ENCODE assay signal across 10 cellular contexts in genomic region chr4:139808381-139809206, GRCh38.
DNase-seq lines count a peak whose midpoint lies in the region; ATAC-seq, FAIRE-seq and TF ChIP-seq lines count a peak whose summit lies in the region.
"Had no signal": no experiment of that assay in that cellular context is flagged by ENCODE, and none has a peak within 500 bp of the region (broad histone marks: within the 10 kb centered on the region; RNA-seq: fewer than 3 reads in every experiment).

No MANE protein-coding gene starts in this region.

- POLR2A ChIA-PET in naive thymus-derived CD4-positive, alpha-beta T cell (lab: Charles Lee) = no interaction called here

- FAIRE-seq in D721Med (lab: Jason Lieb, UNC) = peak; percentile 29

- H3K4me1 ChIP-seq in ectodermal cell (ENCODE audit: control insufficient read depth, insufficient read depth, low read length) = peaks cover 32% of the 10 kb centered on the region
- H3K4me1 ChIP-seq in naive thymus-derived CD4-positive, alpha-beta T cell (ENCODE audit: control insufficient read depth in 2 of 2, insufficient read depth in 2 of 2, low read length in 2 of 2) = no peaks in the 10 kb centered on the region
- H3K4me1 ChIP-seq in suprapubic skin = peaks cover 4% of the 10 kb centered on the region

- no peak for TF ChIP-seq POLR2A in suprapubic skin (IDR thresholded peaks at IDR 0.05)

- peak; percentile 32 for ATAC-seq in naive thymus-derived CD4-positive, alpha-beta T cell
- no peak for ATAC-seq in HG02884 (IDR thresholded peaks at IDR 0.05; ENCODE audit: unreplicated experiment)

- H3K9me3 ChIP-seq in ectodermal cell (ENCODE audit: control insufficient read depth, low read length) (peaks cover 5% of the 10 kb centered on the region), suprapubic skin (no peaks in the 10 kb centered on the region)
- H3K9me3 ChIP-seq in naive thymus-derived CD4-positive, alpha-beta T cell (ENCODE audit: control insufficient read depth in 2 of 3, low read length in 3 of 3) = no peaks in the 10 kb centered on the region

- no peaks in the 10 kb centered on the region for H3K27me3 ChIP-seq in ectodermal cell (ENCODE audit: control insufficient read depth, insufficient read depth, low read length, poor library complexity, severe bottlenecking)
- H3K27me3 ChIP-seq in naive thymus-derived CD4-positive, alpha-beta T cell (ENCODE audit: control insufficient read depth in 2 of 2, insufficient read depth in 2 of 2, low read length in 2 of 2) = no peaks in the 10 kb centered on the region
- H3K27me3 ChIP-seq in suprapubic skin = no peaks in the 10 kb centered on the region

- TF ChIP-seq CTCF in D721Med (IDR thresholded peaks at IDR 0.05; ENCODE audit: insufficient read depth, missing control alignments) (no peak), suprapubic skin (IDR thresholded peaks at IDR 0.05) (no peak), coronary artery (IDR thresholded peaks at IDR 0.05) (no peak)

- TF ChIP-seq EP300 in suprapubic skin (IDR thresholded peaks at IDR 0.05) = no peak

- intact Hi-C loops in naive thymus-derived CD4-positive, alpha-beta T cell (cut with micrococcal nuclease) = loop anchor here in 1 of 2 donors (10.0 kb wide), 1 partner anchor 446 kb away; no protein-coding TSS in a partner anchor

- no peak overlapping the region for H3K4me3 Mint-ChIP-seq in naive thymus-derived CD4-positive, alpha-beta T cell

- no peak overlapping the region for H3K4me3 ChIP-seq in ectodermal cell (ENCODE audit: insufficient read depth, low read depth, low read length)
- no peak overlapping the region for H3K4me3 ChIP-seq in naive thymus-derived CD4-positive, alpha-beta T cell (ENCODE audit: low read length)
- no peak overlapping the region for H3K4me3 ChIP-seq in suprapubic skin
- H3K4me3 ChIP-seq in coronary artery = no peak overlapping the region

- H3K27me3 Mint-ChIP-seq in naive thymus-derived CD4-positive, alpha-beta T cell = peaks cover 0 to 9% (median 0%) of the 10 kb centered on the region in 5 donors

- H3K36me3 Mint-ChIP-seq in naive thymus-derived CD4-positive, alpha-beta T cell = peaks cover 0 to 8% (median 5%) of the 10 kb centered on the region in 5 donors

- 83 to 86% methylated on average over 7 of the region's 7 CpGs for WGBS in ectodermal cell, 2 experiments
- 65% methylated on average over 7 of the region's 7 CpGs for WGBS in suprapubic skin

- DNase-seq in D721Med (ENCODE audit: insufficient read length, low spot score) (no peak), NCI-H146 (lab: John Stamatoyannopoulos, UW) (peak; percentile 78), suprapubic skin (ENCODE audit: low spot score in 2 of 2) (no peak), coronary artery (ENCODE audit: low spot score) (no peak)
- no peak for DNase-seq in naive thymus-derived CD4-positive, alpha-beta T cell
- no peak for DNase-seq in stimulated activated CD8-positive, alpha-beta memory T cell treated with anti-CD3 and anti-CD28 coated beads, Interleukin-4, amount 100 ng/mL, for 48 hours
- DNase-seq: activated naive CD4-positive, alpha-beta T cell treated with anti-CD3 and anti-CD28 coated beads, Interleukin-2, amount 50 U/mL, for 16 hours; erythroblast had no signal

- peaks cover 0 to 13% (median 3%) of the 10 kb centered on the region in 7 donors for H3K4me1 Mint-ChIP-seq in naive thymus-derived CD4-positive, alpha-beta T cell

- peaks cover 0 to 8% (median 2%) of the 10 kb centered on the region in 11 donors for H3K9me3 Mint-ChIP-seq in naive thymus-derived CD4-positive, alpha-beta T cell

- H3K27ac ChIP-seq in ectodermal cell (ENCODE audit: insufficient read depth, low read depth, low read length, poor library complexity, severe bottlenecking) = peak overlapping the region; percentile 86
- H3K27ac ChIP-seq in naive thymus-derived CD4-positive, alpha-beta T cell (ENCODE audit: low read depth, low read length) = no peak overlapping the region
- no peak overlapping the region for H3K27ac ChIP-seq in suprapubic skin
- H3K27ac ChIP-seq in coronary artery = no peak overlapping the region

- no peak overlapping the region for H3K27ac Mint-ChIP-seq in naive thymus-derived CD4-positive, alpha-beta T cell

- CTCF ChIA-PET in naive thymus-derived CD4-positive, alpha-beta T cell (lab: Charles Lee) = no interaction called here

- H3K36me3 ChIP-seq in ectodermal cell (ENCODE audit: control insufficient read depth, insufficient read depth, low read length) = no peaks in the 10 kb centered on the region
- no peaks in the 10 kb centered on the region for H3K36me3 ChIP-seq in naive thymus-derived CD4-positive, alpha-beta T cell (ENCODE audit: control insufficient read depth in 2 of 3, insufficient read depth in 3 of 3, low read length in 3 of 3)
- H3K36me3 ChIP-seq in suprapubic skin = no peaks in the 10 kb centered on the region
